ENCODE assay signal across 1 cellular context in genomic region chr5:151228986-151229385, GRCh38.
TF ChIP-seq lines count a peak whose summit lies in the region.

No MANE protein-coding gene starts in this region.

TF ChIP-seq in GM23338, 12 proteins besides CTCF, POLR2A, EP300 and RAD21 (continued from another document):
- TF ChIP-seq REST (IDR thresholded peaks at IDR 0.05; ENCODE audit: unreplicated experiment) (no peak), EZH2phosphoT487 (IDR thresholded peaks at IDR 0.05; ENCODE audit: unreplicated experiment) (no peak), NANOG (IDR thresholded peaks at IDR 0.05; ENCODE audit: borderline replicate concordance) (no peak), EZH2 (IDR thresholded peaks at IDR 0.05; ENCODE audit: low read depth, unreplicated experiment) (no peak), JUNB (IDR thresholded peaks at IDR 0.05; ENCODE audit: unreplicated experiment) (no peak)
- TF ChIP-seq, protein P1, sequence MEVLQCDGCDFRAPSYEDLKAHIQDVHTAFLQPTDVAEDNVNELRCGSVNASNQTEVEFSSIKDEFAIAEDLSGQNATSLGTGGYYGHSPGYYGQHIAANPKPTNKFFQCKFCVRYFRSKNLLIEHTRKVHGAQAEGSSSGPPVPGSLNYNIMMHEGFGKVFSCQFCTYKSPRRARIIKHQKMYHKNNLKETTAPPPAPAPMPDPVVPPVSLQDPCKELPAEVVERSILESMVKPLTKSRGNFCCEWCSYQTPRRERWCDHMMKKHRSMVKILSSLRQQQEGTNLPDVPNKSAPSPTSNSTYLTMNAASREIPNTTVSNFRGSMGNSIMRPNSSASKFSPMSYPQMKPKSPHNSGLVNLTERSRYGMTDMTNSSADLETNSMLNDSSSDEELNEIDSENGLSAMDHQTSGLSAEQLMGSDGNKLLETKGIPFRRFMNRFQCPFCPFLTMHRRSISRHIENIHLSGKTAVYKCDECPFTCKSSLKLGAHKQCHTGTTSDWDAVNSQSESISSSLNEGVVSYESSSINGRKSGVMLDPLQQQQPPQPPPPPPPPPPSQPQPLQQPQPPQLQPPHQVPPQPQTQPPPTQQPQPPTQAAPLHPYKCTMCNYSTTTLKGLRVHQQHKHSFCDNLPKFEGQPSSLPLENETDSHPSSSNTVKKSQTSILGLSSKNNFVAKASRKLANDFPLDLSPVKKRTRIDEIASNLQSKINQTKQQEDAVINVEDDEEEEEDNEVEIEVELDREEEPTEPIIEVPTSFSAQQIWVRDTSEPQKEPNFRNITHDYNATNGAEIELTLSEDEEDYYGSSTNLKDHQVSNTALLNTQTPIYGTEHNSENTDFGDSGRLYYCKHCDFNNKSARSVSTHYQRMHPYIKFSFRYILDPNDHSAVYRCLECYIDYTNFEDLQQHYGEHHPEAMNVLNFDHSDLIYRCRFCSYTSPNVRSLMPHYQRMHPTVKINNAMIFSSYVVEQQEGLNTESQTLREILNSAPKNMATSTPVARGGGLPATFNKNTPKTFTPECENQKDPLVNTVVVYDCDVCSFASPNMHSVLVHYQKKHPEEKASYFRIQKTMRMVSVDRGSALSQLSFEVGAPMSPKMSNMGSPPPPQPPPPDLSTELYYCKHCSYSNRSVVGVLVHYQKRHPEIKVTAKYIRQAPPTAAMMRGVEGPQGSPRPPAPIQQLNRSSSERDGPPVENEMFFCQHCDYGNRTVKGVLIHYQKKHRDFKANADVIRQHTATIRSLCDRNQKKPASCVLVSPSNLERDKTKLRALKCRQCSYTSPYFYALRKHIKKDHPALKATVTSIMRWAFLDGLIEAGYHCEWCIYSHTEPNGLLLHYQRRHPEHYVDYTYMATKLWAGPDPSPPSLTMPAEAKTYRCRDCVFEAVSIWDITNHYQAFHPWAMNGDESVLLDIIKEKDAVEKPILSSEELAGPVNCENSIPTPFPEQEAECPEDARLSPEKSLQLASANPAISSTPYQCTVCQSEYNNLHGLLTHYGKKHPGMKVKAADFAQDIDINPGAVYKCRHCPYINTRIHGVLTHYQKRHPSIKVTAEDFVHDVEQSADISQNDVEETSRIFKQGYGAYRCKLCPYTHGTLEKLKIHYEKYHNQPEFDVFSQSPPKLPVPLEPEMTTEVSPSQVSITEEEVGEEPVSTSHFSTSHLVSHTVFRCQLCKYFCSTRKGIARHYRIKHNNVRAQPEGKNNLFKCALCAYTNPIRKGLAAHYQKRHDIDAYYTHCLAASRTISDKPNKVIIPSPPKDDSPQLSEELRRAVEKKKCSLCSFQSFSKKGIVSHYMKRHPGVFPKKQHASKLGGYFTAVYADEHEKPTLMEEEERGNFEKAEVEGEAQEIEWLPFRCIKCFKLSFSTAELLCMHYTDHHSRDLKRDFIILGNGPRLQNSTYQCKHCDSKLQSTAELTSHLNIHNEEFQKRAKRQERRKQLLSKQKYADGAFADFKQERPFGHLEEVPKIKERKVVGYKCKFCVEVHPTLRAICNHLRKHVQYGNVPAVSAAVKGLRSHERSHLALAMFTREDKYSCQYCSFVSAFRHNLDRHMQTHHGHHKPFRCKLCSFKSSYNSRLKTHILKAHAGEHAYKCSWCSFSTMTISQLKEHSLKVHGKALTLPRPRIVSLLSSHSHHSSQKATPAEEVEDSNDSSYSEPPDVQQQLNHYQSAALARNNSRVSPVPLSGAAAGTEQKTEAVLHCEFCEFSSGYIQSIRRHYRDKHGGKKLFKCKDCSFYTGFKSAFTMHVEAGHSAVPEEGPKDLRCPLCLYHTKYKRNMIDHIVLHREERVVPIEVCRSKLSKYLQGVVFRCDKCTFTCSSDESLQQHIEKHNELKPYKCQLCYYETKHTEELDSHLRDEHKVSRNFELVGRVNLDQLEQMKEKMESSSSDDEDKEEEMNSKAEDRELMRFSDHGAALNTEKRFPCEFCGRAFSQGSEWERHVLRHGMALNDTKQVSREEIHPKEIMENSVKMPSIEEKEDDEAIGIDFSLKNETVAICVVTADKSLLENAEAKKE (CRISPR knock-in tag; IDR thresholded peaks at IDR 0.05): no peak
- TF ChIP-seq, protein P2, sequence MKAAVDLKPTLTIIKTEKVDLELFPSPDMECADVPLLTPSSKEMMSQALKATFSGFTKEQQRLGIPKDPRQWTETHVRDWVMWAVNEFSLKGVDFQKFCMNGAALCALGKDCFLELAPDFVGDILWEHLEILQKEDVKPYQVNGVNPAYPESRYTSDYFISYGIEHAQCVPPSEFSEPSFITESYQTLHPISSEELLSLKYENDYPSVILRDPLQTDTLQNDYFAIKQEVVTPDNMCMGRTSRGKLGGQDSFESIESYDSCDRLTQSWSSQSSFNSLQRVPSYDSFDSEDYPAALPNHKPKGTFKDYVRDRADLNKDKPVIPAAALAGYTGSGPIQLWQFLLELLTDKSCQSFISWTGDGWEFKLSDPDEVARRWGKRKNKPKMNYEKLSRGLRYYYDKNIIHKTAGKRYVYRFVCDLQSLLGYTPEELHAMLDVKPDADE (IDR thresholded peaks at IDR 0.05): no peak
